Comparison of ENCODE assay signal across 8 cellular contexts in genomic region chr6:131062245-131063027, GRCh38. TPM values are rescaled to one million over a fixed set of nuclear protein-coding genes. Genes with fewer than 3 reads are reported as not detected.
DNase-seq lines count a peak whose midpoint lies in the region; ATAC-seq, FAIRE-seq and TF ChIP-seq lines count a peak whose summit lies in the region.

No MANE protein-coding gene starts in this region.

- peak overlapping the region; percentile 76 for H2AFZ ChIP-seq in endothelial cell of umbilical vein (ENCODE audit: low read depth, low read length)

- POLR2A ChIA-PET in activated CD4-positive, alpha-beta memory T cell treated with anti-CD3 and anti-CD28 coated beads for 36 hours (lab: Charles Lee) = interaction anchor here (0.5 kb wide), 1 partner anchor 127 kb away, joined by 3 read pairs; no protein-coding TSS in a partner anchor
- POLR2A ChIA-PET in endothelial cell of umbilical vein (lab: Charles Lee) = interaction anchor here (1.0 kb wide), 1 partner anchor 49 kb away, joined by 4 read pairs; no protein-coding TSS in a partner anchor

- H3K79me2 ChIP-seq in endothelial cell of umbilical vein (ENCODE audit: control insufficient read depth, insufficient read depth, low read length) = peaks cover 49% of the 10 kb centered on the region

- no peaks in the 10 kb centered on the region for H3K27me3 ChIP-seq in endothelial cell of umbilical vein (ENCODE audit: control insufficient read depth in 2 of 2, insufficient read depth in 2 of 2, low read length in 2 of 2)

- DNase-seq in activated CD4-positive, CD25-positive, alpha-beta regulatory T cell (lab: John Stamatoyannopoulos, UW) = no peak
- DNase-seq in activated CD4-positive, alpha-beta memory T cell treated with anti-CD3 and anti-CD28 coated beads for 36 hours = peak; percentile 22
- DNase-seq in endothelial cell of umbilical vein (ENCODE audit: low read depth, low spot score) = peak; percentile 26
- peak in 1 of 3 donors; percentile 58 for DNase-seq in mucosa of descending colon
- no peak for DNase-seq in type B pancreatic cell (ENCODE audit: extremely low spot score, unreplicated experiment)
- no peak for DNase-seq in NOMO-1 treated with DMSO at 0.1 percent for 48 hours (lab: John Stamatoyannopoulos, UW; ENCODE audit: unreplicated experiment)

- H4K20me1 ChIP-seq in endothelial cell of umbilical vein (replicated peaks; ENCODE audit: control insufficient read depth, extremely low read depth, insufficient read depth, low read length) = no peaks in the 10 kb centered on the region

- H3K9me3 Mint-ChIP-seq in activated CD4-positive, alpha-beta memory T cell treated with anti-CD3 and anti-CD28 coated beads for 36 hours = no peaks in the 10 kb centered on the region
- no peaks in the 10 kb centered on the region for H3K9me3 Mint-ChIP-seq in type B pancreatic cell

- peaks cover 10% of the 10 kb centered on the region for H3K4me1 ChIP-seq in endothelial cell of umbilical vein (ENCODE audit: control insufficient read depth, extremely low read depth, insufficient read depth, low read length)
- H3K4me1 ChIP-seq in mucosa of descending colon (ENCODE audit: low read depth) = peaks cover 5% of the 10 kb centered on the region

- H3K27ac Mint-ChIP-seq in activated CD4-positive, alpha-beta memory T cell treated with anti-CD3 and anti-CD28 coated beads for 36 hours = no peak overlapping the region
- peak overlapping the region; percentile 17 for H3K27ac Mint-ChIP-seq in type B pancreatic cell

- H3K36me3 ChIP-seq in endothelial cell of umbilical vein (ENCODE audit: control insufficient read depth in 2 of 2, extremely low read depth in 1 of 2, insufficient read depth in 2 of 2, low read length in 2 of 2) = no peaks in the 10 kb centered on the region
- no peaks in the 10 kb centered on the region for H3K36me3 ChIP-seq in mucosa of descending colon (ENCODE audit: low read depth)

- peaks cover 27% of the 10 kb centered on the region for H3K4me1 Mint-ChIP-seq in activated CD4-positive, alpha-beta memory T cell treated with anti-CD3 and anti-CD28 coated beads for 36 hours (ENCODE audit: low read depth)
- H3K4me1 Mint-ChIP-seq in type B pancreatic cell (ENCODE audit: unreplicated experiment) = peaks cover 30% of the 10 kb centered on the region

- dilution Hi-C loops in endothelial cell of umbilical vein (cut with MboI; ENCODE audit: extremely low pct_ligation_motif_present, low sequenced_read_pairs) = no loop called here

- H3K9me1 ChIP-seq in endothelial cell of umbilical vein (replicated peaks; ENCODE audit: control insufficient read depth, extremely low read depth, insufficient read depth, low read length) = no peaks in the 10 kb centered on the region

- H3K27me3 Mint-ChIP-seq in activated CD4-positive, alpha-beta memory T cell treated with anti-CD3 and anti-CD28 coated beads for 36 hours = no peaks in the 10 kb centered on the region
- H3K27me3 Mint-ChIP-seq in type B pancreatic cell = peaks cover 17% of the 10 kb centered on the region

- H3K4me3 ChIP-seq in endothelial cell of umbilical vein (replicated peaks in 1 of 3; ENCODE audit: insufficient read depth in 1 of 3, low read depth in 1 of 3, low read length in 3 of 3) (peak overlapping the region; percentile 83 to 96 (median 89)), mucosa of descending colon (peak overlapping the region; percentile 97)

- BruUV-seq in endothelial cell of umbilical vein (replicated peaks; lab: Mats Ljungman, UMichigan) = no TSS peak

- no peak for TF ChIP-seq CTCF in endothelial cell of umbilical vein (IDR thresholded peaks at IDR 0.05; ENCODE audit: extremely low read depth in 1 of 2, insufficient read depth in 1 of 2, low read depth in 1 of 2, low read length in 2 of 2)
- TF ChIP-seq CTCF in mucosa of descending colon (IDR thresholded peaks at IDR 0.05) = no peak
- TF ChIP-seq CTCF in type B pancreatic cell (conservative IDR thresholded peaks at IDR 0.05) = no peak

- H3K36me3 Mint-ChIP-seq in activated CD4-positive, alpha-beta memory T cell treated with anti-CD3 and anti-CD28 coated beads for 36 hours = no peaks in the 10 kb centered on the region
- no peaks in the 10 kb centered on the region for H3K36me3 Mint-ChIP-seq in type B pancreatic cell

- H3K27ac ChIP-seq in endothelial cell of umbilical vein (ENCODE audit: insufficient read depth, low read depth, low read length) = peak overlapping the region; percentile 69

- H3K4me3 Mint-ChIP-seq in activated CD4-positive, alpha-beta memory T cell treated with anti-CD3 and anti-CD28 coated beads for 36 hours = peak overlapping the region; percentile 80
- H3K4me3 Mint-ChIP-seq in type B pancreatic cell = peak overlapping the region; percentile 87

- no peak for FAIRE-seq in endothelial cell of umbilical vein (lab: Jason Lieb, UNC)

- CTCF ChIA-PET in activated CD4-positive, alpha-beta memory T cell treated with anti-CD3 and anti-CD28 coated beads for 36 hours (lab: Charles Lee) = interaction anchor here (0.6 to 1.9 kb wide), 2 partner anchors 54 to 94 kb away, joined by 3 to 6 read pairs; no protein-coding TSS in a partner anchor
- CTCF ChIA-PET in endothelial cell of umbilical vein (lab: Charles Lee) = interaction anchor here (0.7 to 4.0 kb wide), 11 partner anchors 11 to 191 kb away, joined by 3 to 22 read pairs (median 3); no protein-coding TSS in a partner anchor

- intact Hi-C loops in activated CD4-positive, alpha-beta memory T cell treated with anti-CD3 and anti-CD28 coated beads for 36 hours (cut with micrococcal nuclease) = loop anchor here (1.0 to 10.0 kb wide), 5 partner anchors 73 to 1752 kb away; partner anchors contain the start of genes AKAP7, MED23 and RPS12
- intact Hi-C loops in endothelial cell of umbilical vein (cut with micrococcal nuclease) (loop anchor here (1.0 to 2.0 kb wide), 8 partner anchors 44 to 1572 kb away; no protein-coding TSS in a partner anchor), mucosa of descending colon (cut with DNase I, micrococcal nuclease) (no loop called here)

- peak; percentile 22 to 35 for ATAC-seq in activated CD4-positive, CD25-positive, alpha-beta regulatory T cell treated with anti-CD3 and anti-CD28 coated beads, Interleukin-2, amount 50 U/mL, for 24 hours
- peak; percentile 19 for ATAC-seq in HG03460 (IDR thresholded peaks at IDR 0.05; ENCODE audit: unreplicated experiment)
- peak; percentile 19 for ATAC-seq in mucosa of descending colon

- TF ChIP-seq POLR2A in endothelial cell of umbilical vein (IDR thresholded peaks at IDR 0.05; ENCODE audit: low read depth, low read length) = peak; percentile 6

- peak overlapping the region; percentile 54 for H3K9ac ChIP-seq in endothelial cell of umbilical vein (replicated peaks; ENCODE audit: extremely low read depth, insufficient read depth, low read length)

- H3K9me3 ChIP-seq in endothelial cell of umbilical vein (replicated peaks; ENCODE audit: control insufficient read depth, insufficient read depth, low read length) (no peaks in the 10 kb centered on the region), mucosa of descending colon (no peaks in the 10 kb centered on the region)

- H3K4me2 ChIP-seq in endothelial cell of umbilical vein (ENCODE audit: insufficient read depth, low read length) = peak overlapping the region; percentile 62

TF ChIP-seq in endothelial cell of umbilical vein, 7 proteins besides CTCF, POLR2A, EP300 and RAD21:
- TF ChIP-seq, protein P1, sequence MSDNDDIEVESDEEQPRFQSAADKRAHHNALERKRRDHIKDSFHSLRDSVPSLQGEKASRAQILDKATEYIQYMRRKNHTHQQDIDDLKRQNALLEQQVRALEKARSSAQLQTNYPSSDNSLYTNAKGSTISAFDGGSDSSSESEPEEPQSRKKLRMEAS (IDR thresholded peaks at IDR 0.05; ENCODE audit: insufficient read depth, insufficient read length) = no peak
- no peak for TF ChIP-seq EZH2 (IDR thresholded peaks at IDR 0.05; ENCODE audit: borderline replicate concordance, low read depth, low read length, severe bottlenecking)
- no peak for TF ChIP-seq FOS (IDR thresholded peaks at IDR 0.05; ENCODE audit: borderline replicate concordance, insufficient read depth, low read length)
- no peak for TF ChIP-seq POLR2AphosphoS5 (IDR thresholded peaks at IDR 0.05; ENCODE audit: insufficient read depth, low read depth, low read length)
- TF ChIP-seq GATA2 (IDR thresholded peaks at IDR 0.05; ENCODE audit: insufficient read depth, insufficient read length, low read depth, low read length) = no peak
- no peak for TF ChIP-seq MYC (IDR thresholded peaks at IDR 0.05; ENCODE audit: low read depth, low read length)
- TF ChIP-seq JUN (IDR thresholded peaks at IDR 0.05; ENCODE audit: borderline replicate concordance, insufficient read depth, insufficient read length, low read depth) = no peak

RNA-seq across cellular contexts. Expression of gene EPB41L2, which starts 0.6 kb away (rescaled TPM):
- 10 to 100 TPM; 30.4 to 37.8 TPM for total RNA-seq in activated CD4-positive, alpha-beta memory T cell treated with anti-CD3 and anti-CD28 coated beads for 36 hours
- total RNA-seq in endothelial cell of umbilical vein = 84.8 and 87.7 TPM in 2 replicates
- polyA plus RNA-seq in endothelial cell of umbilical vein = 19.2 and 26.5 TPM in 2 replicates
- polyA plus RNA-seq in endothelial cell of umbilical vein (2011; cell fraction: cytosol; rRNA removed) = 34.7 and 35.5 TPM in 2 replicates
- 191 and 235 TPM in 2 replicates for polyA plus RNA-seq in endothelial cell of umbilical vein (2011; cell fraction: nucleus; rRNA removed)
- 57.9 and 112 TPM in 2 replicates for polyA plus RNA-seq in endothelial cell of umbilical vein (2012)
- polyA minus RNA-seq in endothelial cell of umbilical vein = 98.9 and 116 TPM in 2 replicates
- 12.1 TPM for polyA minus RNA-seq in endothelial cell of umbilical vein (2011; cell fraction: cytosol; rRNA and poly(A)+ RNA removed)
- polyA minus RNA-seq in endothelial cell of umbilical vein (2011; cell fraction: nucleus; rRNA and poly(A)+ RNA removed) = 144 and 216 TPM in 2 replicates
- total RNA-seq in mucosa of descending colon = 100 to 1,000 TPM in 1 of 3 donors, 10 to 100 TPM in 2; 80.1 to 148 (median 93.0) TPM
- 20.5 and 74.8 TPM in 2 replicates for total RNA-seq in type B pancreatic cell (ENCODE audit: low replicate concordance)

Comparison
In these comparisons a context has a peak if more than half of its experiments do, and no peak if none do; other contexts are left out.
1. DNase-seq: peak in activated CD4-positive, alpha-beta memory T cell treated with anti-CD3 and anti-CD28 coated beads for 36 hours (single experiment) and endothelial cell of umbilical vein (single experiment); none in activated CD4-positive, CD25-positive, alpha-beta regulatory T cell (0 of 4), type B pancreatic cell (single experiment) and NOMO-1 treated with DMSO at 0.1 percent for 48 hours (single experiment).
2. intact Hi-C loops: an anchor here in activated CD4-positive, alpha-beta memory T cell treated with anti-CD3 and anti-CD28 coated beads for 36 hours (1.0 to 10.0 kb wide) and endothelial cell of umbilical vein (1.0 to 2.0 kb wide); none called in mucosa of descending colon.
3. Peak in every context shown above with its lines, with median percentiles within 50 percentile points of each other: ATAC-seq.